ENCODE assay signal across 21 cellular contexts in the genomic region with DNA sequence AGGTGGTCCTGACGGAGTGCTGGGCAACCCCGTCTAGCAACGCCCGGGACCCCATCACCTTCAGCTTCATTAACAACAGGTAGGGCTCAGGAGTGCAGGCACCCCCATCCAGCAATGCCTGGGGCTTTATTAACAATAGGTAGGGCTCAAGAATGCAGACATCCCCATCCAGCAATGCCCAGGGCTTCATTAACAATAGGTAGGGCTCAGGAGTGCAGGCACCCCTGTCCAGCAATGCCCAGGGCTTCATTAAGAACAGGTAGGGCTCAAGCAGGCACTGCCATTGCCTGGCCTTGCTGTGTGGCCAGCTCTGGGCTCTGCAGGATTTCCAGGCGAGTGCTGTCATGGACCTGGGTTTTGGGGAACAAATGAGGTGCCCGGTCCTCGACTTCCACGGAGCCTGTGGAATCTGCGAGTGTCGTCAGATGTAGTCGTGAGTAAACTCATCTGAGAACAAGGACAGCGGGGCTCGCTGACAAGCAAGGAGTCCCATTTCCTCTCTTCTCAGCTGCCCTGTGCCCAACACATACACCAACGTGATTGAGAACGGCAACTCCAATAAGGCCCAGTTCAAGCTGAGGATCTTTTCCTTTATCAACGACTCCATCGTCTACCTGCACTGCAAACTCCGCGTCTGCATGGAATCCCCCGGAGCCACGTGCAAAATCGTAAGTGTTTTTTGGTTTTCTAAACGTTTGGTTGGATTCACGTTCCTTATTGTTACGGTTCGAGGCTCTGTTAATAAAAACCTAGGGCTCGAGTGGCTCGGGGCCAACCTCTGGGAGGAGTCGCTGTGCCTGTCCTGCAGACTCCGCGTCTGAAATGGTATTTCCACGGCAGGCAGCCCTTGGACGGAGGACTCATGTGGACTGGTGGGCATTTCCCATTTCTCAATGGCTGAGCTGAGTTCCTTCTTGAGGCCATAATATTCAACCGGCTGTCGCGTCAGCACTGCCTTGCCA. TPM values are rescaled to one million over a fixed set of nuclear protein-coding genes. Genes with fewer than 3 reads are reported as not detected.
DNase-seq lines count a peak whose midpoint lies in the region; ATAC-seq and TF ChIP-seq lines count a peak whose summit lies in the region.
"Had no signal": no experiment of that assay in that cellular context is flagged by ENCODE, and none has a peak within 500 bp of the region (broad histone marks: within the 10 kb centered on the region; RNA-seq: fewer than 3 reads in every experiment).

No MANE protein-coding gene starts in this region.

- intact Hi-C loops in aorta (cut with DNase I) = no loop called here

- H4K20me1 ChIP-seq in Loucy (ENCODE audit: insufficient read depth, low read length, poor library complexity, severe bottlenecking) = no peaks in the 10 kb centered on the region
- H4K20me1 ChIP-seq in osteoblast (ENCODE audit: insufficient read depth, low read length) = no peaks in the 10 kb centered on the region

- H3K9me3 Mint-ChIP-seq in activated CD4-positive, alpha-beta memory T cell treated with anti-CD3 and anti-CD28 coated beads, Interleukin-2, amount 10 ng/mL, durations not matched to agents 7 days and 5 days = no peaks in the 10 kb centered on the region
- H3K9me3 Mint-ChIP-seq: CD4-positive, alpha-beta T cell; GM23338; IgD-negative memory B cell had no signal

- no peak overlapping the region for H3K4me3 Mint-ChIP-seq in activated CD4-positive, alpha-beta memory T cell treated with anti-CD3 and anti-CD28 coated beads, Interleukin-2, amount 10 ng/mL, durations not matched to agents 7 days and 5 days
- H3K4me3 Mint-ChIP-seq: CD4-positive, alpha-beta T cell; GM23338; IgD-negative memory B cell had no signal

- H3K4me2 ChIP-seq in Loucy (ENCODE audit: low read depth, low read length, poor library complexity, severe bottlenecking) = peak overlapping the region; percentile 76
- H3K4me2 ChIP-seq in osteoblast (ENCODE audit: insufficient read depth, low read length) = no peak overlapping the region
- H3K4me2 ChIP-seq: GM23338 had no signal

- H3K4me1 Mint-ChIP-seq in activated CD4-positive, alpha-beta memory T cell treated with anti-CD3 and anti-CD28 coated beads, Interleukin-2, amount 10 ng/mL, durations not matched to agents 7 days and 5 days = peaks cover 14% of the 10 kb centered on the region

- ATAC-seq in aorta (ENCODE audit: low FRiP score) (no peak), HG03196 (IDR thresholded peaks at IDR 0.05; ENCODE audit: unreplicated experiment) (no peak), HG02970 (IDR thresholded peaks at IDR 0.05; ENCODE audit: low FRiP score, unreplicated experiment) (no peak)
- ATAC-seq: GM23338, HCT116, HepG2 had no signal

- H3K9ac ChIP-seq in Loucy (ENCODE audit: low read depth, low read length, poor library complexity, severe bottlenecking) = peak overlapping the region; percentile 33

- H3K27ac ChIP-seq in HEK293 (ENCODE audit: extremely low read depth, low read depth, low read length) = no peak overlapping the region
- H3K27ac ChIP-seq in osteoblast (ENCODE audit: low read depth, low read length) = no peak overlapping the region
- H3K27ac ChIP-seq in aorta (ENCODE audit: low read depth in 1 of 2, low read length in 2 of 2) = no peak overlapping the region
- H3K27ac ChIP-seq: C4-2B had no signal

- no peak overlapping the region for H2AFZ ChIP-seq in Loucy (ENCODE audit: low read length)
- H2AFZ ChIP-seq in osteoblast (ENCODE audit: low read length) = no peak overlapping the region

- H3K79me2 ChIP-seq in Loucy (ENCODE audit: insufficient read depth, low read length) (peaks cover 54% of the 10 kb centered on the region), osteoblast (ENCODE audit: insufficient read depth, low read length) (no peaks in the 10 kb centered on the region)

- H3K36me3 ChIP-seq in HEK293 (ENCODE audit: control insufficient read depth in 2 of 2, insufficient read depth in 1 of 2, low read length in 2 of 2) = no peaks in the 10 kb centered on the region
- H3K36me3 ChIP-seq in Loucy (ENCODE audit: insufficient read depth, low read length) = no peaks in the 10 kb centered on the region
- H3K36me3 ChIP-seq in osteoblast (ENCODE audit: insufficient read depth, low read length) = no peaks in the 10 kb centered on the region
- H3K36me3 ChIP-seq in aorta (ENCODE audit: control insufficient read depth in 1 of 2, insufficient read depth in 2 of 2, low read length in 1 of 2) = no peaks in the 10 kb centered on the region
- H3K36me3 ChIP-seq: BE2C had no signal

- no peaks in the 10 kb centered on the region for H3F3A ChIP-seq in Loucy (ENCODE audit: low read depth)

- DNase-seq in osteoblast (ENCODE audit: insufficient read length, low spot score, missing footprints) (peak; percentile 31), aorta (peak; percentile 43 to 47)
- no peak for DNase-seq in activated CD4-positive, alpha-beta memory T cell treated with anti-CD3 and anti-CD28 coated beads, Interleukin-2, amount 10 ng/mL, durations not matched to agents 7 days and 5 days
- DNase-seq: ACHN; BE2C; Caco-2; CD4-positive, alpha-beta T cell; DMS153; DND-41; EL; Kasumi-1; KBM-7 had no signal

- no peaks in the 10 kb centered on the region for H3K4me1 ChIP-seq in HEK293 (ENCODE audit: control insufficient read depth, insufficient read depth, low read length)
- peaks cover 64% of the 10 kb centered on the region for H3K4me1 ChIP-seq in Loucy (ENCODE audit: insufficient read depth, low read length, poor library complexity, severe bottlenecking)
- H3K4me1 ChIP-seq in osteoblast (ENCODE audit: insufficient read depth, low read length) = peaks cover 6% of the 10 kb centered on the region
- no peaks in the 10 kb centered on the region for H3K4me1 ChIP-seq in aorta (ENCODE audit: control insufficient read depth in 1 of 2, insufficient read depth in 2 of 2, low read length in 2 of 2)
- H3K4me1 ChIP-seq: BE2C, Caco-2 had no signal

- CTCF ChIA-PET in HEK293 (lab: Yijun Ruan, JAX) = interaction anchor here (0.6 to 2.7 kb wide), 4 partner anchors 10 to 264 kb away, joined by 4 to 11 read pairs (median 8); no protein-coding TSS in a partner anchor
- CTCF ChIA-PET in activated CD4-positive, alpha-beta memory T cell treated with anti-CD3 and anti-CD28 coated beads, Interleukin-2, amount 10 ng/mL, durations not matched to agents 7 days and 5 days (lab: Charles Lee) = interaction anchor here (1.6 to 4.2 kb wide), 3 partner anchors 10 to 158 kb away, joined by 3 to 27 read pairs (median 7); no protein-coding TSS in a partner anchor

- no peak overlapping the region for H3K27ac Mint-ChIP-seq in activated CD4-positive, alpha-beta memory T cell treated with anti-CD3 and anti-CD28 coated beads, Interleukin-2, amount 10 ng/mL, durations not matched to agents 7 days and 5 days
- H3K27ac Mint-ChIP-seq: CD4-positive, alpha-beta T cell; GM23338; IgD-negative memory B cell had no signal

- no peaks in the 10 kb centered on the region for H3K9me2 ChIP-seq in Loucy (replicated peaks; ENCODE audit: low read depth, low read length)

- no peaks in the 10 kb centered on the region for H3K9me3 ChIP-seq in HEK293 (ENCODE audit: control insufficient read depth, insufficient read depth, low read depth, low read length)
- no peaks in the 10 kb centered on the region for H3K9me3 ChIP-seq in Loucy (ENCODE audit: insufficient read depth, low read depth, low read length)
- H3K9me3 ChIP-seq in osteoblast (ENCODE audit: low read depth, low read length) = no peaks in the 10 kb centered on the region
- H3K9me3 ChIP-seq in aorta (ENCODE audit: control insufficient read depth, low read length) = no peaks in the 10 kb centered on the region
- H3K9me3 ChIP-seq: BE2C, Caco-2 had no signal

- TF ChIP-seq CTCF in HEK293 (tag by site-specific recombination; IDR thresholded peaks at IDR 0.05) (no peak), Loucy (conservative IDR thresholded peaks at IDR 0.05; ENCODE audit: low read length) (no peak), osteoblast (IDR thresholded peaks at IDR 0.05; ENCODE audit: extremely low read depth, low read depth, low read length) (no peak)

- no peaks in the 10 kb centered on the region for H3K27me3 ChIP-seq in Loucy (ENCODE audit: insufficient read depth, low read length, poor library complexity, severe bottlenecking)
- H3K27me3 ChIP-seq in osteoblast (ENCODE audit: insufficient read depth, low read length) = peaks cover 19% of the 10 kb centered on the region
- H3K27me3 ChIP-seq in aorta (ENCODE audit: control insufficient read depth in 1 of 2, insufficient read depth in 2 of 2, low read length in 1 of 2) = no peaks in the 10 kb centered on the region
- H3K27me3 ChIP-seq: BE2C had no signal

- peaks cover 8% of the 10 kb centered on the region for H3K27me3 Mint-ChIP-seq in activated CD4-positive, alpha-beta memory T cell treated with anti-CD3 and anti-CD28 coated beads, Interleukin-2, amount 10 ng/mL, durations not matched to agents 7 days and 5 days

- WGBS in aorta, 2 donors = 70 to 77% methylated on average over 36 of the region's 36 CpGs

- no peaks in the 10 kb centered on the region for H3K36me3 Mint-ChIP-seq in activated CD4-positive, alpha-beta memory T cell treated with anti-CD3 and anti-CD28 coated beads, Interleukin-2, amount 10 ng/mL, durations not matched to agents 7 days and 5 days (ENCODE audit: low read depth)
- H3K36me3 Mint-ChIP-seq: IgD-negative memory B cell had no signal

- H3K4me3 ChIP-seq in HEK293 (ENCODE audit: low read depth, low read length) (no peak overlapping the region), Loucy (ENCODE audit: low read length, poor library complexity, severe bottlenecking) (peak overlapping the region; percentile 22), osteoblast (ENCODE audit: insufficient read depth, low read length) (no peak overlapping the region), aorta (ENCODE audit: low read length in 2 of 2) (no peak overlapping the region)
- H3K4me3 ChIP-seq: GM23338 had no signal

- POLR2A ChIA-PET in HEK293 (lab: Yijun Ruan, JAX) = no interaction called here
- POLR2A ChIA-PET in activated CD4-positive, alpha-beta memory T cell treated with anti-CD3 and anti-CD28 coated beads, Interleukin-2, amount 10 ng/mL, durations not matched to agents 7 days and 5 days (lab: Charles Lee) = interaction anchor here (1.5 kb wide), 1 partner anchor 10 kb away, joined by 6 read pairs; no protein-coding TSS in a partner anchor

RNA-seq across cellular contexts. Expression of a gene that starts 56.3 kb away (rescaled TPM):
- total RNA-seq in osteoblast (under 0.01 TPM in 1 of 2 replicates, not detected in the other), aorta (under 1 TPM in 1 of 2 donors, not detected in 1; 0.45 TPM)
- polyA plus RNA-seq in aorta = not detected
- total RNA-seq in activated CD4-positive, alpha-beta memory T cell treated with anti-CD3 and anti-CD28 coated beads, Interleukin-2, amount 10 ng/mL, durations not matched to agents 7 days and 5 days = under 1 TPM; 0.05 to 0.10 TPM
- total RNA-seq: GM23338, HepG2 had no signal
- polyA plus RNA-seq: GM23338, HepG2 had no signal
